ENCODE assay signal across 10 cellular contexts in the genomic region with DNA sequence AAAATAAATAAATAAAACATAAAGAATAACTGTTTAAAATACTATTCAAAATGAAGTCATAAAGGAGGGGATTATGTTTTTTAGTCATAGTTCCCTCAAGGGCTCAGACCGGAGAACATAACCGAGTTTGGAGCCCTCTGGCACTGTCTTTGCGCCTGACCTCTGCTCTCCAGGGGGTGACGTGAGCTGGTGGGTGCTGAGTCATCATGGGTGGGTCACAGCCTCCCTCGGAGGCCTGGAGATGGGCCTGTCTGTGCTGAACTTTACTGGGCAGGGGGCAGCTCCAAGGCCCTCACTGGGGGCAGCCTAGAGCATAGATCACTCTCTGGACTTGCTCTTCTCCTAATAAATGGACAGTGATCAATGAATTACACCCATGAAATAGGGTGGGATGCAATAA. TPM values are rescaled to one million over a fixed set of nuclear protein-coding genes. Genes with fewer than 3 reads are reported as not detected.
A peak's percentile ranks its signal among the peaks of the same experiment; 100 is the strongest.
DNase-seq lines count a peak whose midpoint lies in the region; FAIRE-seq and TF ChIP-seq lines count a peak whose summit lies in the region.
"Had no signal": no experiment of that assay in that cellular context is flagged by ENCODE, and none has a peak within 500 bp of the region (broad histone marks: within the 10 kb centered on the region; RNA-seq: fewer than 3 reads in every experiment).

No MANE protein-coding gene starts in this region.

- peaks cover 8% of the 10 kb centered on the region for H3K4me1 Mint-ChIP-seq in MCF 10A (ENCODE audit: insufficient read depth, unreplicated experiment)

- H3K9me2 ChIP-seq in MM.1S (replicated peaks; ENCODE audit: insufficient read depth, low read length): no peaks in the 10 kb centered on the region

- H3K4me2 ChIP-seq in MM.1S (ENCODE audit: low read depth, low read length): no peak overlapping the region

- H3K9me3 Mint-ChIP-seq in MCF 10A (ENCODE audit: unreplicated experiment): no peaks in the 10 kb centered on the region

- no peak overlapping the region for H3K27ac ChIP-seq in breast epithelium
- H3K27ac ChIP-seq in WERI-Rb-1: no peak overlapping the region
- H3K27ac ChIP-seq in MM.1S (ENCODE audit: low read length): no peak overlapping the region

- no peaks in the 10 kb centered on the region for H3K27me3 Mint-ChIP-seq in MCF 10A (ENCODE audit: insufficient read depth, unreplicated experiment)

- intact Hi-C loops in MCF 10A (cut with micrococcal nuclease): no loop called here
- intact Hi-C loops in breast epithelium (cut with DNase I; ENCODE audit: low total_unique reads): no loop called here

- FAIRE-seq in RCC 7860 (lab: Jason Lieb, UNC): no peak
- FAIRE-seq: TTC549 had no signal

- no peak overlapping the region for H3K4me3 Mint-ChIP-seq in MCF 10A (ENCODE audit: unreplicated experiment)

- peak; percentile 58 for DNase-seq in MCF 10A (ENCODE audit: unreplicated experiment)
- DNase-seq in breast epithelium (ENCODE audit: low spot score in 2 of 2): no peak
- DNase-seq in RCC 7860 (ENCODE audit: low spot score): peak; percentile 24
- DNase-seq in erythroblast (lab: John Stamatoyannopoulos, UW): peak; percentile 92 to 94
- DNase-seq in stromal cell of bone marrow (ENCODE audit: low read depth): peak; percentile 71
- no peak for DNase-seq in effector CD4-positive, alpha-beta T cell
- DNase-seq in WERI-Rb-1: no peak
- DNase-seq in MM.1S: no peak
- DNase-seq: heart left ventricle had no signal

- H2AFZ ChIP-seq in MM.1S (ENCODE audit: low read length): no peak overlapping the region

- BruUV-seq in MCF 10A (replicated peaks; lab: Mats Ljungman, UMichigan): no TSS peak

- H3K4me3 ChIP-seq in breast epithelium: no peak overlapping the region
- no peak overlapping the region for H3K4me3 ChIP-seq in WERI-Rb-1 (ENCODE audit: low read depth, low read length)
- no peak overlapping the region for H3K4me3 ChIP-seq in MM.1S (ENCODE audit: low read length)
- H3K4me3 ChIP-seq: heart left ventricle had no signal

- TF ChIP-seq POLR2A in breast epithelium (IDR thresholded peaks at IDR 0.05): no peak
- TF ChIP-seq POLR2A in erythroblast (IDR thresholded peaks at IDR 0.05; ENCODE audit: low read length): peak; percentile 17

- no peaks in the 10 kb centered on the region for H3K9me3 ChIP-seq in breast epithelium
- H3K9me3 ChIP-seq in WERI-Rb-1 (ENCODE audit: severe bottlenecking): no peaks in the 10 kb centered on the region
- no peaks in the 10 kb centered on the region for H3K9me3 ChIP-seq in MM.1S (replicated peaks; ENCODE audit: insufficient read depth, low read length)
- H3K9me3 ChIP-seq: heart left ventricle had no signal

- H4K20me1 ChIP-seq in MM.1S (ENCODE audit: insufficient read depth, low read length): no peaks in the 10 kb centered on the region

- POLR2A ChIA-PET in MCF 10A (lab: Yijun Ruan, JAX): interaction anchor here (3.3 to 4.5 kb wide), 2 partner anchors 22 to 75 kb away, joined by 22 to 64 read pairs; a partner anchor contains a TSS

- peaks cover 22% of the 10 kb centered on the region for H3K79me2 ChIP-seq in MM.1S (ENCODE audit: low read length)

- peak overlapping the region; percentile 39 for H3K27ac Mint-ChIP-seq in MCF 10A (ENCODE audit: low read depth, unreplicated experiment)

- H3K36me3 Mint-ChIP-seq in MCF 10A (ENCODE audit: insufficient read depth, unreplicated experiment): peaks cover 2% of the 10 kb centered on the region

- CTCF ChIA-PET in MCF 10A (lab: Yijun Ruan, JAX): interaction anchor here (0.5 to 2.9 kb wide), 5 partner anchors 8 to 93 kb away, joined by 3 to 30 read pairs (median 3); a partner anchor contains a TSS

- H3K36me3 ChIP-seq in breast epithelium: no peaks in the 10 kb centered on the region
- no peaks in the 10 kb centered on the region for H3K36me3 ChIP-seq in WERI-Rb-1
- no peaks in the 10 kb centered on the region for H3K36me3 ChIP-seq in MM.1S (replicated peaks; ENCODE audit: insufficient read depth, low read length)
- H3K36me3 ChIP-seq: heart left ventricle had no signal

- H3F3A ChIP-seq in MM.1S (ENCODE audit: insufficient read depth, low read length): peaks cover 18% of the 10 kb centered on the region; the same call in 1 of the 2 replicates

- TF ChIP-seq CTCF in MCF 10A (IDR thresholded peaks at IDR 0.05; ENCODE audit: unreplicated experiment) (no peak), breast epithelium (IDR thresholded peaks at IDR 0.05) (no peak), WERI-Rb-1 (IDR thresholded peaks at IDR 0.05; ENCODE audit: low read depth, low read length) (no peak), MM.1S (IDR thresholded peaks at IDR 0.05; ENCODE audit: low read length) (no peak)

- H3K4me1 ChIP-seq in breast epithelium (peaks cover 0 to 13% of the 10 kb centered on the region in 2 donors), MM.1S (ENCODE audit: low read length) (peaks cover 29% of the 10 kb centered on the region)

- H3K27me3 ChIP-seq in breast epithelium: no peaks in the 10 kb centered on the region
- no peaks in the 10 kb centered on the region for H3K27me3 ChIP-seq in WERI-Rb-1 (ENCODE audit: insufficient read depth, low read depth, severe bottlenecking)
- no peaks in the 10 kb centered on the region for H3K27me3 ChIP-seq in MM.1S (replicated peaks; ENCODE audit: insufficient read depth, low read length)
- H3K27me3 ChIP-seq: heart left ventricle had no signal

- no peak overlapping the region for H3K9ac ChIP-seq in MM.1S (ENCODE audit: low read length)

RNA-seq across cellular contexts. Expression of a gene that starts 3.1 kb away (rescaled TPM):
- total RNA-seq in MCF 10A (2022) (31.7 and 39.7 TPM in 2 replicates), breast epithelium (10 to 100 TPM; 23.3 to 32.3 (median 24.6) TPM)

RNA-seq across cellular contexts. Expression of a gene that starts 23.1 kb away (rescaled TPM):
- total RNA-seq in MCF 10A (2022) (15.8 and 19.2 TPM in 2 replicates), breast epithelium (10 to 100 TPM; 11.1 to 13.8 (median 11.8) TPM)

RNA-seq across cellular contexts. Expression of a gene that starts 45.7 kb away (rescaled TPM):
- 29.2 and 32.8 TPM in 2 replicates for total RNA-seq in MCF 10A (2022)
- 10 to 100 TPM; 38.2 to 40.1 (median 38.7) TPM for total RNA-seq in breast epithelium

RNA-seq across cellular contexts. Expression of a gene that starts 47.4 kb away (rescaled TPM):
- total RNA-seq in MCF 10A (2022) (134 and 137 TPM in 2 replicates), breast epithelium (10 to 100 TPM; 18.1 to 25.0 (median 22.0) TPM)

RNA-seq across cellular contexts. Expression of a gene that starts 57.0 kb away (rescaled TPM):
- 51.5 and 54.8 TPM in 2 replicates for total RNA-seq in MCF 10A (2022)
- 10 to 100 TPM; 55.5 to 69.8 (median 68.2) TPM for total RNA-seq in breast epithelium

Comparison
In these comparisons a context has a peak if more than half of its experiments do, and no peak if none do; other contexts are left out.
1. DNase-seq: peak in MCF 10A (single experiment), RCC 7860 (single experiment), erythroblast (2 of 2) and stromal cell of bone marrow (single experiment); none in breast epithelium (0 of 2), effector CD4-positive, alpha-beta T cell (single experiment), WERI-Rb-1 (single experiment) and MM.1S (single experiment).